Comparison of ENCODE assay signal across 22 cellular contexts in genomic region chr6:75318900-75319299, GRCh38. TPM values are rescaled to one million over a fixed set of nuclear protein-coding genes. Genes with fewer than 3 reads are reported as not detected.
DNase-seq lines count a peak whose midpoint lies in the region; ATAC-seq, FAIRE-seq and TF ChIP-seq lines count a peak whose summit lies in the region.
"Had no signal": no experiment of that assay in that cellular context is flagged by ENCODE, and none has a peak within 500 bp of the region (broad histone marks: within the 10 kb centered on the region; RNA-seq: fewer than 3 reads in every experiment).

No MANE protein-coding gene starts in this region.

- H3K4me2 ChIP-seq in astrocyte (ENCODE audit: low read length) (no peak overlapping the region), mesenchymal stem cell (ENCODE audit: low read length, poor library complexity, severe bottlenecking) (no peak overlapping the region)
- H3K4me2 ChIP-seq: A549; BLaER1 treated with 17β-estradiol and CSF1 and Interleukin-3, amounts not matched to agents 10 nM and 100 nM had no signal

- H3K27me3 ChIP-seq in astrocyte (ENCODE audit: insufficient read depth, low read length) (peaks cover 8% of the 10 kb centered on the region), mesenchymal stem cell (ENCODE audit: control insufficient read depth in 1 of 2, insufficient read depth in 1 of 2, low read length in 2 of 2) (no peaks in the 10 kb centered on the region)
- H3K27me3 ChIP-seq: BLaER1 treated with 17β-estradiol and CSF1 and Interleukin-3, amounts not matched to agents 10 nM and 100 nM had no signal

- H3K27ac ChIP-seq in HEK293 (ENCODE audit: extremely low read depth, low read depth, low read length) (no peak overlapping the region), astrocyte (ENCODE audit: low read depth, low read length) (no peak overlapping the region), mesenchymal stem cell (ENCODE audit: low read length, poor library complexity, severe bottlenecking) (no peak overlapping the region)
- H3K27ac ChIP-seq: 22Rv1; A549; BLaER1 treated with 17β-estradiol and CSF1 and Interleukin-3, amounts not matched to agents 10 nM and 100 nM; C4-2B had no signal

- H3K4me3 ChIP-seq in HEK293 (ENCODE audit: low read depth, low read length) = no peak overlapping the region
- no peak overlapping the region for H3K4me3 ChIP-seq in astrocyte (ENCODE audit: insufficient read depth, low read depth, low read length)
- no peak overlapping the region for H3K4me3 ChIP-seq in mesenchymal stem cell (ENCODE audit: insufficient read depth in 1 of 2, low read depth in 1 of 2, low read length in 2 of 2)
- H3K4me3 ChIP-seq: A549; BLaER1 treated with 17β-estradiol and CSF1 and Interleukin-3, amounts not matched to agents 10 nM and 100 nM had no signal

- no peak overlapping the region for H2BK12ac ChIP-seq in mesenchymal stem cell (ENCODE audit: low read length in 2 of 2)

- no peak overlapping the region for H3K14ac ChIP-seq in mesenchymal stem cell (ENCODE audit: low read length in 2 of 2)

- no peak overlapping the region for H3K4ac ChIP-seq in mesenchymal stem cell (ENCODE audit: low read depth in 1 of 2, low read length in 2 of 2)

- H3K23ac ChIP-seq in mesenchymal stem cell (ENCODE audit: low read length in 2 of 2) = no peak overlapping the region

- H3K4me1 Mint-ChIP-seq in astrocyte (ENCODE audit: low read depth, unreplicated experiment) = peaks cover 11% of the 10 kb centered on the region
- H3K4me1 Mint-ChIP-seq: B cell had no signal

- peak overlapping the region; percentile 10 for H3K27ac Mint-ChIP-seq in astrocyte (ENCODE audit: unreplicated experiment)
- H3K27ac Mint-ChIP-seq: B cell; CD4-positive, alpha-beta T cell; CD8-positive, alpha-beta T cell had no signal

- POLR2A ChIA-PET in HEK293 (lab: Yijun Ruan, JAX) = no interaction called here

- peaks cover 2% of the 10 kb centered on the region for H3K36me3 Mint-ChIP-seq in astrocyte (ENCODE audit: low read depth, unreplicated experiment)
- H3K36me3 Mint-ChIP-seq: CD8-positive, alpha-beta T cell had no signal

- H3K18ac ChIP-seq in mesenchymal stem cell (ENCODE audit: low read depth in 1 of 2, low read length in 2 of 2) = no peak overlapping the region

- H3K9ac ChIP-seq in astrocyte (ENCODE audit: low read length) = no peak overlapping the region
- no peak overlapping the region for H3K9ac ChIP-seq in mesenchymal stem cell (ENCODE audit: low read length)
- H3K9ac ChIP-seq: BLaER1 treated with 17β-estradiol and CSF1 and Interleukin-3, amounts not matched to agents 10 nM and 100 nM had no signal

- no peaks in the 10 kb centered on the region for H3K79me2 ChIP-seq in astrocyte (ENCODE audit: insufficient read depth, low read length)

- TF ChIP-seq CTCF in HEK293 (tag by site-specific recombination; IDR thresholded peaks at IDR 0.05) = no peak
- no peak for TF ChIP-seq CTCF in astrocyte (IDR thresholded peaks at IDR 0.05; ENCODE audit: insufficient read depth, low read depth, low read length)

- 49% methylated on average over 2 of the region's 2 CpGs for WGBS in mesenchymal stem cell

- H3K27me3 Mint-ChIP-seq in astrocyte (ENCODE audit: low read depth, unreplicated experiment) = no peaks in the 10 kb centered on the region

- H3K36me3 ChIP-seq in HEK293 (ENCODE audit: control insufficient read depth in 2 of 2, insufficient read depth in 1 of 2, low read length in 2 of 2) = no peaks in the 10 kb centered on the region
- no peaks in the 10 kb centered on the region for H3K36me3 ChIP-seq in astrocyte (ENCODE audit: insufficient read depth, low read length)
- H3K36me3 ChIP-seq in mesenchymal stem cell (ENCODE audit: control insufficient read depth in 1 of 2, insufficient read depth in 2 of 2, low read depth in 1 of 2, low read length in 2 of 2) = no peaks in the 10 kb centered on the region
- H3K36me3 ChIP-seq: BLaER1 treated with 17β-estradiol and CSF1 and Interleukin-3, amounts not matched to agents 10 nM and 100 nM had no signal

- FAIRE-seq in astrocyte (lab: Jason Lieb, UNC) = no peak
- FAIRE-seq: A549, D721Med, G401.6, GM12891, GM19239 had no signal

- H3K4me1 ChIP-seq in HEK293 (ENCODE audit: control insufficient read depth, insufficient read depth, low read length) (no peaks in the 10 kb centered on the region), astrocyte (ENCODE audit: insufficient read depth, low read length) (peaks cover 16% of the 10 kb centered on the region), mesenchymal stem cell (ENCODE audit: control insufficient read depth, insufficient read depth, low read depth, low read length) (peaks cover 4% of the 10 kb centered on the region)
- H3K4me1 ChIP-seq: A549; BLaER1 treated with 17β-estradiol and CSF1 and Interleukin-3, amounts not matched to agents 10 nM and 100 nM; Caco-2 had no signal

- H3K9me3 Mint-ChIP-seq in astrocyte (ENCODE audit: unreplicated experiment) = peaks cover 4% of the 10 kb centered on the region
- H3K9me3 Mint-ChIP-seq: CD4-positive, alpha-beta T cell; CD8-positive, alpha-beta T cell had no signal

- H2BK5ac ChIP-seq in mesenchymal stem cell (ENCODE audit: low read depth, low read length, poor library complexity, severe bottlenecking) = no peak overlapping the region

- H3K9me3 ChIP-seq in HEK293 (ENCODE audit: control insufficient read depth, insufficient read depth, low read depth, low read length) = no peaks in the 10 kb centered on the region
- H3K9me3 ChIP-seq in astrocyte (ENCODE audit: insufficient read depth, low read depth, low read length) = no peaks in the 10 kb centered on the region
- H3K9me3 ChIP-seq in mesenchymal stem cell (ENCODE audit: control insufficient read depth, low read length) = no peaks in the 10 kb centered on the region
- H3K9me3 ChIP-seq: A549, Caco-2 had no signal

- H3K4me3 Mint-ChIP-seq in astrocyte (ENCODE audit: unreplicated experiment) = no peak overlapping the region
- H3K4me3 Mint-ChIP-seq: B cell; CD4-positive, alpha-beta T cell; CD8-positive, alpha-beta T cell had no signal

- no peak for ATAC-seq in GM21619 (IDR thresholded peaks at IDR 0.05; ENCODE audit: unreplicated experiment)
- ATAC-seq: A549; CD8-positive, alpha-beta T cell had no signal

- H4K91ac ChIP-seq in mesenchymal stem cell (ENCODE audit: low read length) = no peak overlapping the region

- no peak overlapping the region for H2BK120ac ChIP-seq in mesenchymal stem cell (ENCODE audit: low read depth, low read length)

- no peak overlapping the region for H4K8ac ChIP-seq in mesenchymal stem cell (ENCODE audit: low read length)

- no peak overlapping the region for H2AFZ ChIP-seq in astrocyte (ENCODE audit: low read depth, low read length)
- H2AFZ ChIP-seq in mesenchymal stem cell (ENCODE audit: low read depth, low read length) = no peak overlapping the region

- H4K20me1 ChIP-seq in astrocyte (ENCODE audit: insufficient read depth, low read length) = no peaks in the 10 kb centered on the region
- H4K20me1 ChIP-seq: BLaER1 treated with 17β-estradiol and CSF1 and Interleukin-3, amounts not matched to agents 10 nM and 100 nM had no signal

- H2AK5ac ChIP-seq in mesenchymal stem cell (ENCODE audit: low read length, severe bottlenecking) = peak overlapping the region; percentile 11

- H2BK15ac ChIP-seq in mesenchymal stem cell (ENCODE audit: low read depth, poor library complexity, severe bottlenecking) = peak overlapping the region; percentile 4

- H3K79me1 ChIP-seq in mesenchymal stem cell (replicated peaks; ENCODE audit: low read length, poor library complexity, severe bottlenecking) = no peaks in the 10 kb centered on the region

- DNase-seq in astrocyte (ENCODE audit: low read depth) (no peak), mesenchymal stem cell (no peak), NOMO-1 (lab: John Stamatoyannopoulos, UW; ENCODE audit: unreplicated experiment in 2 of 2) (no peak), NCI-H526 treated with DMSO at 0.1 percent for 48 hours (lab: John Stamatoyannopoulos, UW) (no peak)
- DNase-seq: AML-193; Caco-2; Calu3; CD4-positive, alpha-beta T cell; CD8-positive, alpha-beta T cell; DMS79 treated with DMSO at 0.1 percent for 48 hours; GF-D8 had no signal

- CTCF ChIA-PET in HEK293 (lab: Yijun Ruan, JAX) = interaction anchor here (1.3 kb wide), 1 partner anchor 22 kb away, joined by 6 read pairs; no protein-coding TSS in a partner anchor

TF ChIP-seq in HEK293, 187 proteins besides CTCF, POLR2A, EP300 and RAD21:
- TF ChIP-seq ZNF513 (tag by site-specific recombination; IDR thresholded peaks at IDR 0.05) = peak; percentile 95
- TF ChIP-seq ZNF76 (tag by site-specific recombination; IDR thresholded peaks at IDR 0.05; ENCODE audit: borderline replicate concordance, low read depth) = no peak
TF ChIP-seq in HEK293: peak in this region for 1.

RNA-seq across cellular contexts. Expression of gene TMEM30A, which starts 34.3 kb away (rescaled TPM):
- total RNA-seq in astrocyte = 166 and 171 TPM in 2 replicates
- polyA plus RNA-seq in mesenchymal stem cell (2013, experiment 1 of 2) = 154 TPM
- 164 TPM for polyA plus RNA-seq in mesenchymal stem cell (2013, experiment 2 of 2)
